19 cellular contexts compared by ENCODE assay signal in the genomic region with DNA sequence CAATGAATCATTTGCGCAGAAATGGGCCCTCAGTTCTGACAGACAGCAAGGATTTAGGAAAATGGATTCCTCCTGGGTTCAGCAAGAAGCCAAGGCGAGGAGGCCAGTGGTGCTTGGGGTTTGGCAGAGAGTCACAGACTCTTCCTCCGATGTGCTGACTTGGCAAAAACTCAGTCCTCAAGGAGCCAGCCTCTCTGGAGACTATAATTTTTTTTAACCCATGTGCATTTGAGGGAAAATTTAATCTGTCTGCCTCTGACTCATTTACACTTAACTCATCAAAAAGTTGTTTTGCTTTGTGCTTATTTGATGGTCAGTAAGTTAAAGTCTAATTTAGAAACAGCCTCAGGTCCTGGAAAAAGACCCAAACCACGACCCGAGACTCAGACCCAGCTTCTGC. TPM values are rescaled to one million over a fixed set of nuclear protein-coding genes. Genes with fewer than 3 reads are reported as not detected.
A peak's percentile ranks its signal among the peaks of the same experiment; 100 is the strongest.
DNase-seq lines count a peak whose midpoint lies in the region; ATAC-seq and TF ChIP-seq lines count a peak whose summit lies in the region.
"Had no signal": no experiment of that assay in that cellular context is flagged by ENCODE, and none has a peak within 500 bp of the region (broad histone marks: within the 10 kb centered on the region; RNA-seq: fewer than 3 reads in every experiment).

No MANE protein-coding gene starts in this region.

- no peak overlapping the region for H3K27ac ChIP-seq in left lung
- H3K27ac ChIP-seq: hepatocyte, spleen, testis had no signal

- no peak overlapping the region for H3K4me3 ChIP-seq in AG10803 (ENCODE audit: low read length)
- no peak overlapping the region for H3K4me3 ChIP-seq in left lung
- H3K4me3 ChIP-seq: GM12878, hepatocyte, spleen, testis had no signal

- DNase-seq in AG10803 (ENCODE audit: low read depth) (peak; percentile 42), HCEC 1CT (peak; percentile 29), astrocyte of the hippocampus (ENCODE audit: low read depth, low spot score) (peak; percentile 74), left lung (peak in 1 of 2 donors; percentile 59), NCI-H82 treated with DMSO at 0.1 percent for 48 hours (lab: John Stamatoyannopoulos, UW; ENCODE audit: unreplicated experiment) (no peak), GM10248 (ENCODE audit: extremely low spot score) (no peak), cerebellum (ENCODE audit: low spot score) (no peak)
- DNase-seq: activated CD8-positive, alpha-beta memory T cell treated with anti-CD3 and anti-CD28 coated beads for 24 hours; islet precursor cell; naive thymus-derived CD8-positive, alpha-beta T cell; NCI-H524 treated with DMSO at 0.1 percent for 48 hours; posterior cingulate gyrus; spleen; testis had no signal

- no peaks in the 10 kb centered on the region for H3K27me3 ChIP-seq in left lung
- H3K27me3 ChIP-seq: hepatocyte, testis had no signal

- POLR2A ChIA-PET in GM10248 (lab: Yijun Ruan, JAX): no interaction called here

- intact Hi-C loops in left lung (cut with DNase I): no loop called here

- no peaks in the 10 kb centered on the region for H3K36me3 ChIP-seq in left lung
- H3K36me3 ChIP-seq: spleen had no signal

- CTCF ChIA-PET in GM10248 (lab: Yijun Ruan, JAX): no interaction called here

- TF ChIP-seq CTCF in AG10803 (conservative IDR thresholded peaks at IDR 0.05; ENCODE audit: low read length) (no peak), left lung (IDR thresholded peaks at IDR 0.05) (no peak), GM10248 (IDR thresholded peaks at IDR 0.05; ENCODE audit: control extremely low read depth, extremely low read depth, low read depth, missing control alignments) (no peak)

- ATAC-seq in left lung (peak; percentile 66), HG03175 (IDR thresholded peaks at IDR 0.05; ENCODE audit: unreplicated experiment) (no peak)
- ATAC-seq: esophagus mucosa; GM12878; naive thymus-derived CD8-positive, alpha-beta T cell had no signal

- H3K9me3 ChIP-seq in left lung: no peaks in the 10 kb centered on the region
- H3K9me3 ChIP-seq: spleen, testis had no signal

- no peaks in the 10 kb centered on the region for H3K4me1 ChIP-seq in left lung
- H3K4me1 ChIP-seq: spleen, testis had no signal

RNA-seq across cellular contexts. Expression of a gene that starts 34.2 kb away (rescaled TPM):
- total RNA-seq in left lung (1 to 10 TPM in 1 of 2 donors, under 1 TPM in 1; 0.50 to 6.5 TPM), cerebellum (0.18 TPM)
- total RNA-seq: esophagus mucosa; G401; GM12878; hepatocyte; naive thymus-derived CD8-positive, alpha-beta T cell; spleen had no signal

Comparison
In these comparisons a context has a peak if more than half of its experiments do, and no peak if none do; other contexts are left out.
1. DNase-seq: peak in AG10803 (single experiment), HCEC 1CT (single experiment) and astrocyte of the hippocampus (single experiment); none in NCI-H82 treated with DMSO at 0.1 percent for 48 hours (single experiment), GM10248 (single experiment) and cerebellum (single experiment).